In genomic region chr3:16842710-16843270, GRCh38 we compare ENCODE assay signal across 8 cellular contexts. TPM values are rescaled to one million over a fixed set of nuclear protein-coding genes. Genes with fewer than 3 reads are reported as not detected.
DNase-seq lines count a peak whose midpoint lies in the region; ATAC-seq and TF ChIP-seq lines count a peak whose summit lies in the region.

No MANE protein-coding gene starts in this region.

- H3K9me3 ChIP-seq in duodenal mucosa (ENCODE audit: control insufficient read depth in 1 of 2, low read length in 2 of 2): no peaks in the 10 kb centered on the region

- peak; percentile 79 for DNase-seq in activated CD4-positive, alpha-beta T cell treated with anti-CD3 and anti-CD28 coated beads, Interleukin-2, amount 10 ng/mL, durations not matched to agents 24 days and 14 days
- DNase-seq in activated CD4-positive, alpha-beta T cell treated with anti-CD3 and anti-CD28 coated beads, Interleukin-2, amount 50 U/mL, for 48 hours: no peak
- DNase-seq in NCI-H748 treated with DMSO at 0.1 percent for 48 hours (lab: John Stamatoyannopoulos, UW) (peak; percentile 16), omental fat pad (ENCODE audit: low spot score) (no peak), iPS-NIHi7 (ENCODE audit: extremely low spot score) (no peak)

- peaks cover 6% of the 10 kb centered on the region for H3K9me3 Mint-ChIP-seq in activated CD4-positive, alpha-beta T cell treated with anti-CD3 and anti-CD28 coated beads, Interleukin-2, amount 10 ng/mL, durations not matched to agents 24 days and 14 days
- no peaks in the 10 kb centered on the region for H3K9me3 Mint-ChIP-seq in stimulated activated memory B cell treated with anti-CD40 and anti-IgM and Interleukin-4, amounts not matched to agents 10 μg/mL and 1 μg/mL and 100 μg/mL, for 72 hours

- peak overlapping the region in 1 of 2 donors; percentile 26 for H3K4me3 ChIP-seq in duodenal mucosa (ENCODE audit: low read depth in 1 of 2, low read length in 2 of 2)

- peak overlapping the region; percentile 35 for H3K27ac ChIP-seq in duodenal mucosa (ENCODE audit: low read depth, low read length)

- H3K27ac Mint-ChIP-seq in activated CD4-positive, alpha-beta T cell treated with anti-CD3 and anti-CD28 coated beads, Interleukin-2, amount 10 ng/mL, durations not matched to agents 24 days and 14 days: peak overlapping the region; percentile 99
- H3K27ac Mint-ChIP-seq in stimulated activated memory B cell treated with anti-CD40 and anti-IgM and Interleukin-4, amounts not matched to agents 10 μg/mL and 1 μg/mL and 100 μg/mL, for 72 hours: peak overlapping the region; percentile 98

- peaks cover 58% of the 10 kb centered on the region for H3K4me1 Mint-ChIP-seq in activated CD4-positive, alpha-beta T cell treated with anti-CD3 and anti-CD28 coated beads, Interleukin-2, amount 10 ng/mL, durations not matched to agents 24 days and 14 days
- H3K4me1 Mint-ChIP-seq in stimulated activated memory B cell treated with anti-CD40 and anti-IgM and Interleukin-4, amounts not matched to agents 10 μg/mL and 1 μg/mL and 100 μg/mL, for 72 hours: peaks cover 61% of the 10 kb centered on the region

- H3K36me3 ChIP-seq in duodenal mucosa (ENCODE audit: control insufficient read depth in 1 of 2, insufficient read depth in 2 of 2, low read length in 2 of 2): no peaks in the 10 kb centered on the region

- peak overlapping the region; percentile 82 for H3K4me3 Mint-ChIP-seq in activated CD4-positive, alpha-beta T cell treated with anti-CD3 and anti-CD28 coated beads, Interleukin-2, amount 10 ng/mL, durations not matched to agents 24 days and 14 days
- peak overlapping the region; percentile 67 for H3K4me3 Mint-ChIP-seq in stimulated activated memory B cell treated with anti-CD40 and anti-IgM and Interleukin-4, amounts not matched to agents 10 μg/mL and 1 μg/mL and 100 μg/mL, for 72 hours

- peaks cover 31 to 35% of the 10 kb centered on the region in 2 donors for H3K4me1 ChIP-seq in duodenal mucosa (ENCODE audit: control insufficient read depth in 1 of 2, insufficient read depth in 2 of 2, low read length in 2 of 2)

- intact Hi-C loops in activated CD4-positive, alpha-beta T cell treated with anti-CD3 and anti-CD28 coated beads, Interleukin-2, amount 10 ng/mL, durations not matched to agents 24 days and 14 days (cut with micrococcal nuclease): loop anchor here (1.0 to 10.0 kb wide), 9 partner anchors 18 to 902 kb away; partner anchors contain the start of gene TBC1D5

- H3K27me3 Mint-ChIP-seq in activated CD4-positive, alpha-beta T cell treated with anti-CD3 and anti-CD28 coated beads, Interleukin-2, amount 10 ng/mL, durations not matched to agents 24 days and 14 days: no peaks in the 10 kb centered on the region
- no peaks in the 10 kb centered on the region for H3K27me3 Mint-ChIP-seq in stimulated activated memory B cell treated with anti-CD40 and anti-IgM and Interleukin-4, amounts not matched to agents 10 μg/mL and 1 μg/mL and 100 μg/mL, for 72 hours

- TF ChIP-seq CTCF in omental fat pad (IDR thresholded peaks at IDR 0.05): no peak

- ATAC-seq in stimulated activated memory B cell treated with anti-CD40 and anti-IgM and Interleukin-4, amounts not matched to agents 10 μg/mL and 1 μg/mL and 100 μg/mL, for 72 hours: no peak
- ATAC-seq in omental fat pad (ENCODE audit: low FRiP score) (no peak), HG02938 (IDR thresholded peaks at IDR 0.05; ENCODE audit: unreplicated experiment) (no peak)

- H3K36me3 Mint-ChIP-seq in activated CD4-positive, alpha-beta T cell treated with anti-CD3 and anti-CD28 coated beads, Interleukin-2, amount 10 ng/mL, durations not matched to agents 24 days and 14 days (ENCODE audit: low read depth): no peaks in the 10 kb centered on the region
- H3K36me3 Mint-ChIP-seq in stimulated activated memory B cell treated with anti-CD40 and anti-IgM and Interleukin-4, amounts not matched to agents 10 μg/mL and 1 μg/mL and 100 μg/mL, for 72 hours: no peaks in the 10 kb centered on the region

- no peak overlapping the region for H3K9ac ChIP-seq in duodenal mucosa (ENCODE audit: low read depth in 1 of 2, low read length in 2 of 2)

- no peaks in the 10 kb centered on the region for H3K27me3 ChIP-seq in duodenal mucosa (ENCODE audit: control insufficient read depth in 1 of 2, insufficient read depth in 2 of 2, low read length in 2 of 2)

RNA-seq across cellular contexts. Expression of gene PLCL2, which starts 42.0 kb away (rescaled TPM):
- 14.8 and 15.2 TPM in 2 replicates for total RNA-seq in activated CD4-positive, alpha-beta T cell treated with anti-CD3 and anti-CD28 coated beads, Interleukin-2, amount 10 ng/mL, durations not matched to agents 24 days and 14 days
- total RNA-seq in omental fat pad: 10 to 100 TPM; 10.8 to 28.5 (median 16.3) TPM

Comparison
In these comparisons a context has a peak if more than half of its experiments do, and no peak if none do; other contexts are left out.
1. DNase-seq: peak in activated CD4-positive, alpha-beta T cell treated with anti-CD3 and anti-CD28 coated beads, Interleukin-2, amount 10 ng/mL, durations not matched to agents 24 days and 14 days (single experiment) and NCI-H748 treated with DMSO at 0.1 percent for 48 hours (single experiment); none in activated CD4-positive, alpha-beta T cell treated with anti-CD3 and anti-CD28 coated beads, Interleukin-2, amount 50 U/mL, for 48 hours (0 of 2), omental fat pad (single experiment) and iPS-NIHi7 (single experiment).